10 cellular contexts compared by ENCODE assay signal in genomic region chr4:76781698-76782595, GRCh38.
A peak's percentile ranks its signal among the peaks of the same experiment; 100 is the strongest.
DNase-seq lines count a peak whose midpoint lies in the region; FAIRE-seq and TF ChIP-seq lines count a peak whose summit lies in the region.
"Had no signal": no experiment of that assay in that cellular context is flagged by ENCODE, and none has a peak within 500 bp of the region (broad histone marks: within the 10 kb centered on the region; RNA-seq: fewer than 3 reads in every experiment).

No MANE protein-coding gene starts in this region.

- peaks cover 4% of the 10 kb centered on the region for H3K9me3 Mint-ChIP-seq in type B pancreatic cell
- H3K9me3 Mint-ChIP-seq: activated B cell treated with CpG ODN at 0.5 μM for 24 hours had no signal

- peaks cover 6% of the 10 kb centered on the region for H3K4me1 Mint-ChIP-seq in type B pancreatic cell (ENCODE audit: unreplicated experiment)
- H3K4me1 Mint-ChIP-seq: activated B cell treated with CpG ODN at 0.5 μM for 24 hours had no signal

- H3K27ac Mint-ChIP-seq in type B pancreatic cell = peak overlapping the region; percentile 88
- H3K27ac Mint-ChIP-seq: activated B cell treated with CpG ODN at 0.5 μM for 24 hours had no signal

- peak overlapping the region; percentile 44 for H3K4me3 Mint-ChIP-seq in type B pancreatic cell
- H3K4me3 Mint-ChIP-seq: activated B cell treated with CpG ODN at 0.5 μM for 24 hours had no signal

- DNase-seq in NCI-H748 (lab: John Stamatoyannopoulos, UW; ENCODE audit: unreplicated experiment) (peak; percentile 31), NCI-H748 treated with DMSO at 0.1 percent for 48 hours (lab: John Stamatoyannopoulos, UW) (no peak), LNCaP clone FGC (ENCODE audit: low read depth) (peak; percentile 62), type B pancreatic cell (ENCODE audit: extremely low spot score, unreplicated experiment) (no peak), mesenteric fat pad (ENCODE audit: low spot score) (no peak), KG1 (lab: John Stamatoyannopoulos, UW) (no peak)
- no peak for DNase-seq in activated CD4-positive, CD25-positive, alpha-beta regulatory T cell (lab: John Stamatoyannopoulos, UW)
- DNase-seq: activated B cell treated with CpG ODN at 0.5 μM for 24 hours, C1 segment of cervical spinal cord had no signal

- H3K4me3 ChIP-seq in LNCaP clone FGC (ENCODE audit: low read depth, low read length) = no peak overlapping the region

- peaks cover 30% of the 10 kb centered on the region for H3K36me3 Mint-ChIP-seq in type B pancreatic cell

- TF ChIP-seq CTCF in LNCaP clone FGC (IDR thresholded peaks at IDR 0.05; ENCODE audit: control insufficient read depth, extremely low read depth, insufficient read depth) (no peak), type B pancreatic cell (conservative IDR thresholded peaks at IDR 0.05) (no peak)

- no peaks in the 10 kb centered on the region for H3K27me3 Mint-ChIP-seq in type B pancreatic cell

- FAIRE-seq in endometrium (lab: Jason Lieb, UNC) = peak; percentile 48

Comparison
In these comparisons a context has a peak if more than half of its experiments do, and no peak if none do; other contexts are left out.
1. DNase-seq: peak in NCI-H748 (single experiment) and LNCaP clone FGC (single experiment); none in NCI-H748 treated with DMSO at 0.1 percent for 48 hours (single experiment), type B pancreatic cell (single experiment), mesenteric fat pad (single experiment), KG1 (single experiment) and activated CD4-positive, CD25-positive, alpha-beta regulatory T cell (0 of 4).